1 cellular context compared by ENCODE assay signal in the genomic region with DNA sequence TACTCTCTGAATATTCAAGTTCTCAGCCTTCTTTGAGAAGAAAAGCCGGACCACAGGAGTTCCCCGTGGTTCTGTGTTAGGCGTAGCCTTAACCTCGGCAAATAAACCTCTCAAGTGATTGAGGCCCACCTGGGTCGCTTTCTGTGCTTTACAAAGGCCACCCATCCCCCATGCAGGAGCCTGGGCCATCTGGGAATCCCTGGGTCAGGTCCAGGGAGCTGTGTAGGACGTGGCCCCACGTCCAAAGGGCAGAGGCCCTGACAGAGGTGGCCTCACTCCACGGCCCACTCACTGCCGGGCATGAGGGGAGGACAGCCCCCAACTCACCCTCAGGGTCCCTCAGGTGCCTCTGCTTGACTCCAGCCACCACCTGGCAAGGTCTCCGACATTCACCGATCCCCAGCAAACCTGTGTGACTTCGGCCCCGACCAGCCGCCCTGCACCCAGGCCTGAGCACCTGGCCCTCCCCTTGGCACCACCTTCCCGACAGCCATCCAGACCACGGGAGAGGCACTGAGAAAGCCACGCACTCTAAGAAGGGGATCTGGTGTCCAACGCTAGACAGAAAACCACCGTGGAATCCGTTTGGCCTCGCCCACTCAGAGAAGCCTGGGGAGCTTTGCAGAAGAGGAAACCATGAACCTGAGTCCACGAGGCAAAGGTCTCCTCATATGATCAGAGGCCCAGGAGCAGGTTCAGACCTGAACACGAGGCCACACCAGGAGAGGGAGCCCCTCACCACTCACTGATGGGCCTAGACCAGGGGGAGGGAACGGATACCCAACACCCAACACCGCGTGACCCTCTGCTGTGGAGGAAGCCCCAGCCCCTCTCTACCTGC.
TF ChIP-seq lines count a peak whose summit lies in the region.

No MANE protein-coding gene starts in this region.

TF ChIP-seq in HepG2, 621 proteins besides CTCF, POLR2A, EP300 and RAD21 (continued from another document and continues in another):
- TF ChIP-seq, protein P1, sequence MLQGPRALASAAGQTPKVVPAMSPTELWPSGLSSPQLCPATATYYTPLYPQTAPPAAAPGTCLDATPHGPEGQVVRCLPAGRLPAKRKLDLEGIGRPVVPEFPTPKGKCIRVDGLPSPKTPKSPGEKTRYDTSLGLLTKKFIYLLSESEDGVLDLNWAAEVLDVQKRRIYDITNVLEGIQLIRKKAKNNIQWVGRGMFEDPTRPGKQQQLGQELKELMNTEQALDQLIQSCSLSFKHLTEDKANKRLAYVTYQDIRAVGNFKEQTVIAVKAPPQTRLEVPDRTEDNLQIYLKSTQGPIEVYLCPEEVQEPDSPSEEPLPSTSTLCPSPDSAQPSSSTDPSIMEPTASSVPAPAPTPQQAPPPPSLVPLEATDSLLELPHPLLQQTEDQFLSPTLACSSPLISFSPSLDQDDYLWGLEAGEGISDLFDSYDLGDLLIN (CRISPR knock-in tag; IDR thresholded peaks at IDR 0.05; ENCODE audit: borderline replicate concordance): no peak
- TF ChIP-seq FIP1L1 (IDR thresholded peaks at IDR 0.05; ENCODE audit: borderline replicate concordance, insufficient read depth, low read depth, low read length): 0 out of 2 replicates have a peak, but pooled peaks have one; percentile 32
- peak; percentile 13 for TF ChIP-seq TBL1XR1 (IDR thresholded peaks at IDR 0.05; ENCODE audit: borderline replicate concordance, low read length, partially characterized antibody)
- 0 out of 2 replicates have a peak, but pooled peaks have one; percentile 31 for TF ChIP-seq ZNF614 (CRISPR knock-in tag; IDR thresholded peaks at IDR 0.05; ENCODE audit: borderline replicate concordance)
- no peak for TF ChIP-seq TAF15 (IDR thresholded peaks at IDR 0.05; ENCODE audit: low read depth, low read length, poor library complexity, severe bottlenecking)
- peak; percentile 90 for TF ChIP-seq ASH2L (IDR thresholded peaks at IDR 0.05; ENCODE audit: insufficient read length, low read depth, low read length)
- TF ChIP-seq TIGD3 (CRISPR knock-in tag; IDR thresholded peaks at IDR 0.05; ENCODE audit: borderline replicate concordance): no peak
- TF ChIP-seq ZNF503 (CRISPR knock-in tag; IDR thresholded peaks at IDR 0.05): no peak
- TF ChIP-seq ARNT2 (CRISPR knock-in tag; IDR thresholded peaks at IDR 0.05; ENCODE audit: low read depth): peak; percentile 54; the same call in 1 of the 2 replicates
- 0 out of 2 replicates have a peak, but pooled peaks have one; percentile 56 for TF ChIP-seq ZMAT3 (CRISPR knock-in tag; conservative IDR thresholded peaks at IDR 0.05)
- no peak for TF ChIP-seq HNRNPH1 (optimal IDR thresholded peaks at IDR 0.05; ENCODE audit: low read depth, low read length)
- TF ChIP-seq, protein P2, sequence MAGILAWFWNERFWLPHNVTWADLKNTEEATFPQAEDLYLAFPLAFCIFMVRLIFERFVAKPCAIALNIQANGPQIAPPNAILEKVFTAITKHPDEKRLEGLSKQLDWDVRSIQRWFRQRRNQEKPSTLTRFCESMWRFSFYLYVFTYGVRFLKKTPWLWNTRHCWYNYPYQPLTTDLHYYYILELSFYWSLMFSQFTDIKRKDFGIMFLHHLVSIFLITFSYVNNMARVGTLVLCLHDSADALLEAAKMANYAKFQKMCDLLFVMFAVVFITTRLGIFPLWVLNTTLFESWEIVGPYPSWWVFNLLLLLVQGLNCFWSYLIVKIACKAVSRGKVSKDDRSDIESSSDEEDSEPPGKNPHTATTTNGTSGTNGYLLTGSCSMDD (CRISPR knock-in tag; IDR thresholded peaks at IDR 0.05): no peak
- TF ChIP-seq HMG20A (CRISPR knock-in tag; IDR thresholded peaks at IDR 0.05; ENCODE audit: borderline replicate concordance): 0 out of 2 replicates have a peak, but pooled peaks have one; percentile 32
- TF ChIP-seq CBFB (CRISPR knock-in tag; IDR thresholded peaks at IDR 0.05): no peak
- peak; percentile 60; the same call in 1 of the 2 replicates for TF ChIP-seq HES4 (CRISPR knock-in tag; IDR thresholded peaks at IDR 0.05; ENCODE audit: borderline replicate concordance)
- TF ChIP-seq, protein P3, sequence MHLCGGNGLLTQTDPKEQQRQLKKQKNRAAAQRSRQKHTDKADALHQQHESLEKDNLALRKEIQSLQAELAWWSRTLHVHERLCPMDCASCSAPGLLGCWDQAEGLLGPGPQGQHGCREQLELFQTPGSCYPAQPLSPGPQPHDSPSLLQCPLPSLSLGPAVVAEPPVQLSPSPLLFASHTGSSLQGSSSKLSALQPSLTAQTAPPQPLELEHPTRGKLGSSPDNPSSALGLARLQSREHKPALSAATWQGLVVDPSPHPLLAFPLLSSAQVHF (CRISPR knock-in tag; IDR thresholded peaks at IDR 0.05): no peak
- TF ChIP-seq U2AF2 (IDR thresholded peaks at IDR 0.05; ENCODE audit: low read depth, low read length): no peak
- TF ChIP-seq PHB2 (IDR thresholded peaks at IDR 0.05; ENCODE audit: partially characterized antibody): no peak
- TF ChIP-seq TP53 (CRISPR knock-in tag; conservative IDR thresholded peaks at IDR 0.05): no peak
- TF ChIP-seq SOX13 (IDR thresholded peaks at IDR 0.05): 0 out of 2 replicates have a peak, but pooled peaks have one; percentile 18
- peak in 1 of 2 experiments; percentile 72; a peak in 2 of 4 replicates for TF ChIP-seq SOX13 (CRISPR knock-in tag; conservative IDR thresholded peaks at IDR 0.05 in 1 of 2, IDR thresholded peaks at IDR 0.05 in 1 of 2)
- no peak; the same call in 1 of the 2 replicates for TF ChIP-seq POGZ (CRISPR knock-in tag; IDR thresholded peaks at IDR 0.05)
- 0 out of 2 replicates have a peak, but pooled peaks have one; percentile 30 for TF ChIP-seq SIX4 (CRISPR knock-in tag; IDR thresholded peaks at IDR 0.05)
- TF ChIP-seq RFXANK (CRISPR knock-in tag; IDR thresholded peaks at IDR 0.05): no peak
- peak; percentile 13; the same call in 1 of the 2 replicates for TF ChIP-seq GATA4 (IDR thresholded peaks at IDR 0.05; ENCODE audit: borderline replicate concordance, low read depth)
- no peak for TF ChIP-seq HNRNPUL1 (IDR thresholded peaks at IDR 0.05; ENCODE audit: low read depth, low read length)
- no peak for TF ChIP-seq FOXO4 (CRISPR knock-in tag; conservative IDR thresholded peaks at IDR 0.05)
- TF ChIP-seq, protein P4, sequence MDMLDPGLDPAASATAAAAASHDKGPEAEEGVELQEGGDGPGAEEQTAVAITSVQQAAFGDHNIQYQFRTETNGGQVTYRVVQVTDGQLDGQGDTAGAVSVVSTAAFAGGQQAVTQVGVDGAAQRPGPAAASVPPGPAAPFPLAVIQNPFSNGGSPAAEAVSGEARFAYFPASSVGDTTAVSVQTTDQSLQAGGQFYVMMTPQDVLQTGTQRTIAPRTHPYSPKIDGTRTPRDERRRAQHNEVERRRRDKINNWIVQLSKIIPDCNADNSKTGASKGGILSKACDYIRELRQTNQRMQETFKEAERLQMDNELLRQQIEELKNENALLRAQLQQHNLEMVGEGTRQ (IDR thresholded peaks at IDR 0.05; ENCODE audit: low read depth, low read length): no peak
- TF ChIP-seq, protein P4 (CRISPR knock-in tag; IDR thresholded peaks at IDR 0.05; ENCODE audit: borderline replicate concordance): no peak; the same call in 1 of the 2 replicates
- peak; percentile 38 for TF ChIP-seq SRSF1 (optimal IDR thresholded peaks at IDR 0.05; ENCODE audit: low read depth, low read length)
- TF ChIP-seq MAZ (IDR thresholded peaks at IDR 0.05; ENCODE audit: borderline replicate concordance, low read depth, low read length): peak; percentile 45; the same call in 1 of the 2 replicates
- TF ChIP-seq MAZ (CRISPR knock-in tag; IDR thresholded peaks at IDR 0.05; ENCODE audit: low read depth): no peak
- TF ChIP-seq ZNF512B (CRISPR knock-in tag; IDR thresholded peaks at IDR 0.05; ENCODE audit: borderline replicate concordance): peak; percentile 95; the same call in 1 of the 2 replicates
- TF ChIP-seq ZNF264 (CRISPR knock-in tag; IDR thresholded peaks at IDR 0.05): no peak
- TF ChIP-seq ZSCAN20 (CRISPR knock-in tag; IDR thresholded peaks at IDR 0.05; ENCODE audit: borderline replicate concordance): no peak
- TF ChIP-seq, protein P5, sequence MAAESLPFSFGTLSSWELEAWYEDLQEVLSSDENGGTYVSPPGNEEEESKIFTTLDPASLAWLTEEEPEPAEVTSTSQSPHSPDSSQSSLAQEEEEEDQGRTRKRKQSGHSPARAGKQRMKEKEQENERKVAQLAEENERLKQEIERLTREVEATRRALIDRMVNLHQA (CRISPR knock-in tag; IDR thresholded peaks at IDR 0.05): no peak
- TF ChIP-seq CC2D1A (CRISPR knock-in tag; IDR thresholded peaks at IDR 0.05): no peak
- TF ChIP-seq, protein P6, sequence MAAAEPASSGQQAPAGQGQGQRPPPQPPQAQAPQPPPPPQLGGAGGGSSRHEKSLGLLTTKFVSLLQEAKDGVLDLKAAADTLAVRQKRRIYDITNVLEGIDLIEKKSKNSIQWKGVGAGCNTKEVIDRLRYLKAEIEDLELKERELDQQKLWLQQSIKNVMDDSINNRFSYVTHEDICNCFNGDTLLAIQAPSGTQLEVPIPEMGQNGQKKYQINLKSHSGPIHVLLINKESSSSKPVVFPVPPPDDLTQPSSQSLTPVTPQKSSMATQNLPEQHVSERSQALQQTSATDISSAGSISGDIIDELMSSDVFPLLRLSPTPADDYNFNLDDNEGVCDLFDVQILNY (CRISPR knock-in tag; conservative IDR thresholded peaks at IDR 0.05): no peak
- TF ChIP-seq ZFP41 (CRISPR knock-in tag; IDR thresholded peaks at IDR 0.05; ENCODE audit: borderline replicate concordance): no peak
- TF ChIP-seq STAT5B (CRISPR knock-in tag; IDR thresholded peaks at IDR 0.05): no peak
- peak; percentile 75 for TF ChIP-seq ZNF510 (CRISPR knock-in tag; IDR thresholded peaks at IDR 0.05; ENCODE audit: low read depth)
- TF ChIP-seq, protein P7, sequence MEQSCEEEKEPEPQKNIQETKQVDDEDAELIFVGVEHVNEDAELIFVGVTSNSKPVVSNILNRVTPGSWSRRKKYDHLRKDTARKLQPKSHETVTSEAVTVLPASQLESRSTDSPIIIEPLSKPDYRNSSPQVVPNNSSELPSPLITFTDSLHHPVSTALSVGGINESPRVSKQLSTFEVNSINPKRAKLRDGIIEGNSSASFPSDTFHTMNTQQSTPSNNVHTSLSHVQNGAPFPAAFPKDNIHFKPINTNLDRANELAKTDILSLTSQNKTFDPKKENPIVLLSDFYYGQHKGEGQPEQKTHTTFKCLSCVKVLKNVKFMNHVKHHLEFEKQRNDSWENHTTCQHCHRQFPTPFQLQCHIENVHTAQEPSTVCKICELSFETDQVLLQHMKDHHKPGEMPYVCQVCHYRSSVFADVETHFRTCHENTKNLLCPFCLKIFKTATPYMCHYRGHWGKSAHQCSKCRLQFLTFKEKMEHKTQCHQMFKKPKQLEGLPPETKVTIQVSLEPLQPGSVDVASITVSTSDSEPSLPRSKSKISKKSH (CRISPR knock-in tag; IDR thresholded peaks at IDR 0.05; ENCODE audit: borderline replicate concordance): peak; percentile 76; the same call in 1 of the 2 replicates
- TF ChIP-seq JUN (CRISPR knock-in tag; IDR thresholded peaks at IDR 0.05): no peak; the same call in none of the 2 replicates
- peak; percentile 64; the same call in 1 of the 2 replicates for TF ChIP-seq ZBTB38 (CRISPR knock-in tag; IDR thresholded peaks at IDR 0.05)
